ENCODE assay signal across 15 cellular contexts in the genomic region with DNA sequence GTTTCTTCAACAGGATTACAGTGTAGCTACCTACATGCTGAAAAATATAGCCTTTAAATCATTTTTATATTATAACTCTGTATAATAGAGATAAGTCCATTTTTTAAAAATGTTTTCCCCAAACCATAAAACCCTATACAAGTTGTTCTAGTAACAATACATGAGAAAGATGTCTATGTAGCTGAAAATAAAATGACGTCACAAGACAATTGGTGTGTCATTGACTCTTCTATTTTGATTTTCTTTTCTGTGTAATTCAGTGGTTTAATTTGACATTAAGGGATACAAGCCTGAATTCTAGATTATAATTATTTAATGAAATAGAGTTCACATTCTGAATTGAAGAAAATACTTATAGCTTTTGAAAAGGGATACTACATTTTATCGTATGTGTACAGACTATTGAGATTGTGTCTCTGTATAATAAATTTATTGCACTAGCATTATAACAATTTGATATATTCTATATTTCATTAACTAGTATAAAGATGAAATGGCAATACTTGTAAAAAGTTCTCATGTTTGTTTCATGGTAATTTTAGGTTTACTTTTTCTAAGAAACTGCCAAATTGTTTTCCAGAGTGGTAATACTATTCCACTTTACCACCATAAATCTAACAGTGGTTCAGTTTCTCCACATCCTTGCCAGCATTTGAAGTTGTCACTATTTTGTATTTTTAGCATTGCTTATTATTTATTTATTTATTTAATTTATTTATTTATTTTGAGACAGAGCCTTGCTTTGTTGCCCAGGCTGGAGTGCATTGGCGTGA.
DNase-seq lines count a peak whose midpoint lies in the region; ATAC-seq and FAIRE-seq lines count a peak whose summit lies in the region.
"Had no signal": no experiment of that assay in that cellular context is flagged by ENCODE, and none has a peak within 500 bp of the region (broad histone marks: within the 10 kb centered on the region; RNA-seq: fewer than 3 reads in every experiment).

No MANE protein-coding gene starts in this region.

- FAIRE-seq in G401.6 (lab: Jason Lieb, UNC) (peak; percentile 23), RCC 7860 (lab: Jason Lieb, UNC) (peak; percentile 46), colon (lab: Jason Lieb, UNC) (peak; percentile 33)
- FAIRE-seq: GM12878, GM18507 had no signal

- peaks cover 24% of the 10 kb centered on the region for H3K4me1 Mint-ChIP-seq in stimulated activated effector memory CD8-positive, alpha-beta T cell treated with anti-CD3 and anti-CD28 coated beads, Interleukin-12 subunit alpha, Interleukin-12 subunit beta, amount 100 ng/mL, for 72 hours

- no peak for ATAC-seq in stimulated activated effector memory CD8-positive, alpha-beta T cell treated with anti-CD3 and anti-CD28 coated beads, Interleukin-12 subunit alpha, Interleukin-12 subunit beta, amount 100 ng/mL, for 72 hours
- no peak for ATAC-seq in HG03469 (IDR thresholded peaks at IDR 0.05; ENCODE audit: unreplicated experiment)
- ATAC-seq: GM12878 had no signal

- H3K36me3 Mint-ChIP-seq in stimulated activated effector memory CD8-positive, alpha-beta T cell treated with anti-CD3 and anti-CD28 coated beads, Interleukin-12 subunit alpha, Interleukin-12 subunit beta, amount 100 ng/mL, for 72 hours, result peaks cover 68% of the 10 kb centered on the region

- H3K27ac Mint-ChIP-seq in stimulated activated effector memory CD8-positive, alpha-beta T cell treated with anti-CD3 and anti-CD28 coated beads, Interleukin-12 subunit alpha, Interleukin-12 subunit beta, amount 100 ng/mL, for 72 hours, result peak overlapping the region; percentile 32
- H3K27ac Mint-ChIP-seq: CD8-positive, alpha-beta memory T cell had no signal

- no peak for DNase-seq in RCC 7860 (ENCODE audit: low spot score)
- DNase-seq in stimulated activated effector memory CD8-positive, alpha-beta T cell treated with anti-CD3 and anti-CD28 coated beads, Interleukin-12 subunit alpha, Interleukin-12 subunit beta, amount 100 ng/mL, for 72 hours (ENCODE audit: low spot score in 2 of 2), result no peak
- no peak for DNase-seq in DMS114 treated with DMSO at 0.1 percent for 48 hours (lab: John Stamatoyannopoulos, UW; ENCODE audit: unreplicated experiment)
- DNase-seq in AG08396 (ENCODE audit: low spot score), result no peak
- DNase-seq: AML-193; Caco-2; CD8-positive, alpha-beta memory T cell; H7; IMR-90; KG1 had no signal

- no peak overlapping the region for H3K4me3 Mint-ChIP-seq in stimulated activated effector memory CD8-positive, alpha-beta T cell treated with anti-CD3 and anti-CD28 coated beads, Interleukin-12 subunit alpha, Interleukin-12 subunit beta, amount 100 ng/mL, for 72 hours
- H3K4me3 Mint-ChIP-seq: CD8-positive, alpha-beta memory T cell had no signal

- H3K9me3 Mint-ChIP-seq in stimulated activated effector memory CD8-positive, alpha-beta T cell treated with anti-CD3 and anti-CD28 coated beads, Interleukin-12 subunit alpha, Interleukin-12 subunit beta, amount 100 ng/mL, for 72 hours, result no peaks in the 10 kb centered on the region
